In the genomic region with DNA sequence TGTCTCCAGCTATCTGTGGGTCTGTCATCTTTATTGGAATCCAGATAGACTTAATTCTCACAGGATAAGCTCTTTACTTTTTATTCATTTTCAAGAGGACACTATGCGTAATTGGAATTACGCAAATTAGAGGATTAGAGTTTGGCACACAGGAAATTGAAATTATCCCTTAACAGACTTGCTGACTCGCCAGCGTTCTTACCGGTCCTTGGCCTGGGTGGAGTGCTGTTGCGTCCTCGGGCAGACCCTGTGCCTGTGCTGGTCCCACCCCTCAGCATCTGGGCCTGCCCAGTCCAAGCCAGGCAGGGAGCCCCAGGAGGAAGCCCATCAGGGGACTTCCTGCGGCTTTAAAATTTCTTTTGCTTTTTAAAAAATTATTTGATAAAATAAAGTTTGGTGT, we compare ENCODE assay signal across 24 cellular contexts.
"Had no signal": no experiment of that assay in that cellular context is flagged by ENCODE, and none has a peak within 500 bp of the region (broad histone marks: within the 10 kb centered on the region; RNA-seq: fewer than 3 reads in every experiment).

No MANE protein-coding gene starts in this region.

- H3K27ac Mint-ChIP-seq: effector memory CD8-positive, alpha-beta T cell; immature natural killer cell; naive thymus-derived CD8-positive, alpha-beta T cell; nephron progenitor cell; stimulated activated effector memory CD8-positive, alpha-beta T cell treated with anti-CD3 and anti-CD28 coated beads, Interleukin-12 subunit alpha, Interleukin-12 subunit beta, amount 100 ng/mL, for 72 hours had no signal

- H3K4me3 Mint-ChIP-seq: effector memory CD8-positive, alpha-beta T cell; immature natural killer cell; naive thymus-derived CD8-positive, alpha-beta T cell; nephron progenitor cell; stimulated activated effector memory CD8-positive, alpha-beta T cell treated with anti-CD3 and anti-CD28 coated beads, Interleukin-12 subunit alpha, Interleukin-12 subunit beta, amount 100 ng/mL, for 72 hours had no signal

- H3K4me3 ChIP-seq: esophagus squamous epithelium, heart right ventricle, lower lobe of right lung, prostate gland, right atrium auricular region, stomach, thyroid gland, vagina had no signal

- ATAC-seq: effector memory CD8-positive, alpha-beta T cell; heart right ventricle; left ventricle myocardium superior; lower lobe of right lung; naive thymus-derived CD8-positive, alpha-beta T cell; sciatic nerve; stimulated activated effector memory CD8-positive, alpha-beta T cell treated with anti-CD3 and anti-CD28 coated beads, Interleukin-12 subunit alpha, Interleukin-12 subunit beta, amount 100 ng/mL, for 72 hours had no signal

- H3K36me3 Mint-ChIP-seq: immature natural killer cell; naive thymus-derived CD8-positive, alpha-beta T cell; stimulated activated effector memory CD8-positive, alpha-beta T cell treated with anti-CD3 and anti-CD28 coated beads, Interleukin-12 subunit alpha, Interleukin-12 subunit beta, amount 100 ng/mL, for 72 hours had no signal

- DNase-seq: effector memory CD8-positive, alpha-beta T cell; erythroblast; esophagus squamous epithelium; foreskin melanocyte; glutamatergic neuron; heart right ventricle; hippocampal formation; immature natural killer cell; left ventricle myocardium superior; lower lobe of right lung; naive thymus-derived CD8-positive, alpha-beta T cell; nephron progenitor cell; nucleus accumbens; stimulated activated CD4-positive, alpha-beta T cell treated with anti-CD3 and anti-CD28 coated beads, Interleukin-2, amount 100 ng/mL, for 24 hours; stimulated activated CD4-positive, alpha-beta T cell treated with anti-CD3 and anti-CD28 coated beads, Interleukin-4, amount 100 ng/mL, for 24 hours; stimulated activated naive CD4-positive, alpha-beta T cell treated with Interleukin-2 at 50 U/mL for 16 hours; stomach; thyroid gland; trophoblast cell had no signal

- H3K9me3 Mint-ChIP-seq: effector memory CD8-positive, alpha-beta T cell; immature natural killer cell; naive thymus-derived CD8-positive, alpha-beta T cell; nephron progenitor cell; stimulated activated effector memory CD8-positive, alpha-beta T cell treated with anti-CD3 and anti-CD28 coated beads, Interleukin-12 subunit alpha, Interleukin-12 subunit beta, amount 100 ng/mL, for 72 hours had no signal
